ENCODE assay signal across 8 cellular contexts in genomic region chrX:110853610-110854009, GRCh38. TPM values are rescaled to one million over a fixed set of nuclear protein-coding genes. Genes with fewer than 3 reads are reported as not detected.
DNase-seq lines count a peak whose midpoint lies in the region; ATAC-seq and TF ChIP-seq lines count a peak whose summit lies in the region.

No MANE protein-coding gene starts in this region.

- H3K27me3 ChIP-seq in cardiac muscle cell: no peaks in the 10 kb centered on the region
- peaks cover 0 to 49% of the 10 kb centered on the region in 2 donors for H3K27me3 ChIP-seq in breast epithelium
- H3K27me3 ChIP-seq in neural cell (ENCODE audit: insufficient read depth, low read depth, low read length): no peaks in the 10 kb centered on the region

- TF ChIP-seq CTCF in cardiac muscle cell (IDR thresholded peaks at IDR 0.05; ENCODE audit: low read depth, low read length) (peak; percentile 17), breast epithelium (IDR thresholded peaks at IDR 0.05) (peak; percentile 8 to 46 (median 21)), neural cell (IDR thresholded peaks at IDR 0.05; ENCODE audit: poor library complexity, severe bottlenecking) (peak; percentile 60)

- H3K4me3 ChIP-seq in cardiac muscle cell (no peak overlapping the region), breast epithelium (no peak overlapping the region), neural cell (ENCODE audit: low read length) (no peak overlapping the region)

- H3K4me3 Mint-ChIP-seq in activated T-cell treated with anti-CD3 and anti-CD28 coated beads, Interleukin-2, amount 50 U/mL, for 72 hours: no peak overlapping the region

- DNase-seq in cardiac muscle cell (ENCODE audit: low read depth in 1 of 2, low spot score in 1 of 2) (peak; percentile 6 to 58), left ventricle myocardium superior (no peak), NCI-H1694 treated with DMSO at 0.1 percent for 48 hours (lab: John Stamatoyannopoulos, UW) (peak; percentile 19), breast epithelium (ENCODE audit: low spot score in 2 of 2) (peak; percentile 51 to 61)
- no peak for DNase-seq in activated T-cell treated with anti-CD3 and anti-CD28 coated beads, Interleukin-2, amount 50 U/mL, for 72 hours

- no peaks in the 10 kb centered on the region for H3K9me3 Mint-ChIP-seq in activated T-cell treated with anti-CD3 and anti-CD28 coated beads, Interleukin-2, amount 50 U/mL, for 72 hours

- no peaks in the 10 kb centered on the region for H3K9me2 ChIP-seq in neural cell (ENCODE audit: insufficient read depth, low read length)

- TF ChIP-seq POLR2A in breast epithelium (IDR thresholded peaks at IDR 0.05): no peak

- no peaks in the 10 kb centered on the region for H3K79me2 ChIP-seq in neural cell (replicated peaks; ENCODE audit: insufficient read depth, low read length)

- H3K36me3 ChIP-seq in cardiac muscle cell (no peaks in the 10 kb centered on the region), breast epithelium (no peaks in the 10 kb centered on the region), neural cell (ENCODE audit: insufficient read depth, low read length) (no peaks in the 10 kb centered on the region)

- peaks cover 58% of the 10 kb centered on the region for H3K27me3 Mint-ChIP-seq in activated T-cell treated with anti-CD3 and anti-CD28 coated beads, Interleukin-2, amount 50 U/mL, for 72 hours (ENCODE audit: low read depth)

- no peaks in the 10 kb centered on the region for H3K36me3 Mint-ChIP-seq in activated T-cell treated with anti-CD3 and anti-CD28 coated beads, Interleukin-2, amount 50 U/mL, for 72 hours (ENCODE audit: insufficient read depth in 2 of 2)

- H3K4me1 Mint-ChIP-seq in activated T-cell treated with anti-CD3 and anti-CD28 coated beads, Interleukin-2, amount 50 U/mL, for 72 hours (ENCODE audit: low read depth): no peaks in the 10 kb centered on the region

- no peaks in the 10 kb centered on the region for H3F3A ChIP-seq in neural cell (ENCODE audit: insufficient read depth, low read length, poor library complexity, severe bottlenecking)

- TF ChIP-seq RAD21 in neural cell (conservative IDR thresholded peaks at IDR 0.05): peak; percentile 62

- H3K27ac Mint-ChIP-seq in activated T-cell treated with anti-CD3 and anti-CD28 coated beads, Interleukin-2, amount 50 U/mL, for 72 hours: no peak overlapping the region

- no peak overlapping the region for H2AFZ ChIP-seq in neural cell (ENCODE audit: low read depth, low read length)

- no peak overlapping the region for H3K4me2 ChIP-seq in neural cell (ENCODE audit: low read length)

- no peaks in the 10 kb centered on the region for H4K20me1 ChIP-seq in neural cell (ENCODE audit: insufficient read depth)

- no peak overlapping the region for H3K9ac ChIP-seq in neural cell (ENCODE audit: low read length)

- no peak overlapping the region for H3K27ac ChIP-seq in cardiac muscle cell
- no peak overlapping the region for H3K27ac ChIP-seq in breast epithelium
- H3K27ac ChIP-seq in neural cell (ENCODE audit: low read length): no peak overlapping the region

- no peak for ATAC-seq in left ventricle myocardium superior
- no peak for ATAC-seq in activated T-cell treated with anti-CD3 and anti-CD28 coated beads, Interleukin-2, amount 50 U/mL, for 72 hours (replicated peaks in 1 of 2)
- ATAC-seq in GM18861 (IDR thresholded peaks at IDR 0.05; ENCODE audit: unreplicated experiment): no peak
- ATAC-seq in GM18873 (IDR thresholded peaks at IDR 0.05; ENCODE audit: low FRiP score, unreplicated experiment): no peak

- H3K4me1 ChIP-seq in cardiac muscle cell (ENCODE audit: low read depth) (no peaks in the 10 kb centered on the region), breast epithelium (no peaks in the 10 kb centered on the region)

- H3K9me3 ChIP-seq in cardiac muscle cell (ENCODE audit: low read depth) (no peaks in the 10 kb centered on the region), breast epithelium (no peaks in the 10 kb centered on the region), neural cell (ENCODE audit: low read length) (no peaks in the 10 kb centered on the region)

- intact Hi-C loops in left ventricle myocardium superior (cut with micrococcal nuclease): no loop called here
- intact Hi-C loops in breast epithelium (cut with DNase I; ENCODE audit: low total_unique reads): no loop called here

- no peak for TF ChIP-seq EP300 in neural cell (conservative IDR thresholded peaks at IDR 0.05; ENCODE audit: poor library complexity, severe bottlenecking)

TF ChIP-seq in neural cell, 6 proteins besides CTCF, POLR2A, EP300 and RAD21:
- no peak for TF ChIP-seq EZH2 (IDR thresholded peaks at IDR 0.05; ENCODE audit: borderline replicate concordance, insufficient read depth, low read length, poor library complexity, severe bottlenecking)
- peak; percentile 76 for TF ChIP-seq SMC3 (conservative IDR thresholded peaks at IDR 0.05; ENCODE audit: poor library complexity)

RNA-seq across cellular contexts. Expression of gene CHRDL1, which starts 58.0 kb away (rescaled TPM):
- 0.63 and 0.74 TPM in 2 replicates for total RNA-seq in cardiac muscle cell
- 0.54 TPM in 1 of 2 replicates, not detected in the other for polyA plus RNA-seq in cardiac muscle cell
- total RNA-seq in left ventricle myocardium superior: 4.4 TPM
- total RNA-seq in breast epithelium: 100 to 1,000 TPM in 1 of 3 donors, 10 to 100 TPM in 2; 37.3 to 396 (median 72.1) TPM
- polyA plus RNA-seq in neural cell: 2.0 and 3.3 TPM in 2 replicates
- 1.2 TPM in 2 replicates for polyA minus RNA-seq in neural cell
- not detected for total RNA-seq in activated T-cell treated with anti-CD3 and anti-CD28 coated beads, Interleukin-2, amount 50 U/mL, for 72 hours

Comparison
In these comparisons a context has a peak if more than half of its experiments do, and no peak if none do; other contexts are left out.
1. DNase-seq: peak in cardiac muscle cell (2 of 2), NCI-H1694 treated with DMSO at 0.1 percent for 48 hours (single experiment) and breast epithelium (2 of 2); none in left ventricle myocardium superior (single experiment) and activated T-cell treated with anti-CD3 and anti-CD28 coated beads, Interleukin-2, amount 50 U/mL, for 72 hours (0 of 2).
2. Peak in every context shown above with its lines, with median percentiles within 50 percentile points of each other: CTCF ChIP-seq.